In genomic region chr5:77015938-77016569, GRCh38 we compare ENCODE assay signal across 9 cellular contexts. TPM values are rescaled to one million over a fixed set of nuclear protein-coding genes. Genes with fewer than 3 reads are reported as not detected.
DNase-seq lines count a peak whose midpoint lies in the region; ATAC-seq and TF ChIP-seq lines count a peak whose summit lies in the region.
"Had no signal": no experiment of that assay in that cellular context is flagged by ENCODE, and none has a peak within 500 bp of the region (broad histone marks: within the 10 kb centered on the region; RNA-seq: fewer than 3 reads in every experiment).

No MANE protein-coding gene starts in this region.

- no peak overlapping the region for H2AFZ ChIP-seq in neural progenitor cell (replicated peaks)

- no peaks in the 10 kb centered on the region for H4K20me1 ChIP-seq in neural progenitor cell (ENCODE audit: low read depth)

- no peak overlapping the region for H3K27ac Mint-ChIP-seq in neural progenitor cell
- H3K27ac Mint-ChIP-seq: B cell had no signal

- H3K79me2 ChIP-seq in neural progenitor cell (ENCODE audit: low read depth) = no peaks in the 10 kb centered on the region

- H3F3A ChIP-seq in neural progenitor cell (ENCODE audit: low read depth) = no peaks in the 10 kb centered on the region

- H3K4me3 Mint-ChIP-seq in neural progenitor cell = no peak overlapping the region
- H3K4me3 Mint-ChIP-seq: B cell had no signal

- H3K4me2 ChIP-seq in neural progenitor cell = no peak overlapping the region

- no peak for ATAC-seq in GM18505 (IDR thresholded peaks at IDR 0.05; ENCODE audit: unreplicated experiment)
- no peak for ATAC-seq in HG03442 (IDR thresholded peaks at IDR 0.05; ENCODE audit: unreplicated experiment)
- ATAC-seq in HG02610 (IDR thresholded peaks at IDR 0.05; ENCODE audit: unreplicated experiment) = no peak

- H3K4me1 Mint-ChIP-seq in neural progenitor cell = no peaks in the 10 kb centered on the region
- H3K4me1 Mint-ChIP-seq: B cell had no signal

- H3K27ac ChIP-seq in neural progenitor cell = no peak overlapping the region

- no peaks in the 10 kb centered on the region for H3K4me1 ChIP-seq in neural progenitor cell

- H3K36me3 Mint-ChIP-seq in neural progenitor cell = no peaks in the 10 kb centered on the region

- no peaks in the 10 kb centered on the region for H3K9me3 ChIP-seq in neural progenitor cell (ENCODE audit: low read depth)

- H3K4me3 ChIP-seq in neural progenitor cell = no peak overlapping the region

- H3K36me3 ChIP-seq in neural progenitor cell = no peaks in the 10 kb centered on the region

- DNase-seq in NCI-H1417 (lab: John Stamatoyannopoulos, UW) (peak in 2 of 3 experiments; percentile 38 to 48), NCI-H1417 treated with DMSO at 0.1 percent for 48 hours (lab: John Stamatoyannopoulos, UW) (no peak), NCI-H460 (ENCODE audit: extremely low read depth, low read depth) (peak; percentile 46), dedifferentiated amniotic fluid mesenchymal stem cell (ENCODE audit: extremely low spot score) (peak; percentile 20), neural progenitor cell (ENCODE audit: low spot score) (peak; percentile 45)

- H3K27me3 Mint-ChIP-seq in neural progenitor cell (ENCODE audit: insufficient read depth, low read depth) = no peaks in the 10 kb centered on the region

- H3K9me3 Mint-ChIP-seq in neural progenitor cell = no peaks in the 10 kb centered on the region

- TF ChIP-seq POLR2A in GM18505 (IDR thresholded peaks at IDR 0.05; ENCODE audit: borderline replicate concordance, extremely low read depth, insufficient read depth, insufficient read length) = no peak

- TF ChIP-seq CTCF in neural progenitor cell (IDR thresholded peaks at IDR 0.05) = peak; percentile 56

- H3K9ac ChIP-seq in neural progenitor cell = no peak overlapping the region

- H3K27me3 ChIP-seq in neural progenitor cell = peaks cover 4% of the 10 kb centered on the region

RNA-seq across cellular contexts. Expression of gene AGGF1, which starts 14.2 kb away (rescaled TPM):
- total RNA-seq in NCI-H460 (2014; rRNA removed; shearing (Covaris generic)) = 30.9 and 31.4 TPM in 2 replicates
- 20.2 and 28.9 TPM in 2 replicates for polyA plus RNA-seq in NCI-H460 (2014; cell fraction: nucleus; rRNA removed)
- 33.1 and 35.1 TPM in 2 replicates for total RNA-seq in neural progenitor cell (ENCODE audit: low replicate concordance)
